In genomic region chr1:110087812-110088738, GRCh38 we compare ENCODE assay signal across 8 cellular contexts. TPM values are rescaled to one million over a fixed set of nuclear protein-coding genes. Genes with fewer than 3 reads are reported as not detected.
DNase-seq lines count a peak whose midpoint lies in the region; ATAC-seq, FAIRE-seq and TF ChIP-seq lines count a peak whose summit lies in the region.

No MANE protein-coding gene starts in this region.

- H3K9me2 ChIP-seq in Karpas-422 (replicated peaks; ENCODE audit: insufficient read depth, low read length) (no peaks in the 10 kb centered on the region), hepatocyte (replicated peaks; ENCODE audit: insufficient read depth) (no peaks in the 10 kb centered on the region)

- DNase-seq in CD4-positive, CD25-positive, alpha-beta regulatory T cell = peak in 2 of 3 donors; percentile 42 to 61
- DNase-seq in Karpas-422 (peak; percentile 90), RCC 7860 (ENCODE audit: low spot score) (peak; percentile 47), ascending aorta (ENCODE audit: low spot score in 2 of 2) (no peak), hepatocyte (ENCODE audit: low spot score) (peak; percentile 76)
- peak; percentile 46 to 59 for DNase-seq in stimulated activated CD4-positive, alpha-beta T cell treated with anti-CD3 and anti-CD28 coated beads, Interleukin-2, amount 100 ng/mL, for 24 hours

- H3K4me1 ChIP-seq in CD4-positive, CD25-positive, alpha-beta regulatory T cell (ENCODE audit: control insufficient read depth, insufficient read depth, low read length, poor library complexity, severe bottlenecking) = peaks cover 17% of the 10 kb centered on the region
- H3K4me1 ChIP-seq in Karpas-422 (ENCODE audit: low read length) (peaks cover 96% of the 10 kb centered on the region), ascending aorta (no peaks in the 10 kb centered on the region), hepatocyte (ENCODE audit: insufficient read depth) (peaks cover 18% of the 10 kb centered on the region)

- no peak overlapping the region for H3K27ac ChIP-seq in CD4-positive, CD25-positive, alpha-beta regulatory T cell (ENCODE audit: insufficient read depth, low read length, poor library complexity, severe bottlenecking)
- H3K27ac ChIP-seq in Karpas-422 (ENCODE audit: low read length) (peak overlapping the region; percentile 87), ascending aorta (no peak overlapping the region), hepatocyte (no peak overlapping the region)

- H4K20me1 ChIP-seq in Karpas-422 (ENCODE audit: insufficient read depth, low read depth, low read length) = no peaks in the 10 kb centered on the region
- no peaks in the 10 kb centered on the region for H4K20me1 ChIP-seq in hepatocyte (ENCODE audit: insufficient read depth, poor library complexity, severe bottlenecking)

- intact Hi-C loops in ascending aorta (cut with DNase I) = loop anchor here (1.0 to 5.0 kb wide), 2 partner anchors 18 to 99 kb away; no protein-coding TSS in a partner anchor

- peaks cover 28% of the 10 kb centered on the region for H3K27me3 ChIP-seq in CD4-positive, CD25-positive, alpha-beta regulatory T cell (ENCODE audit: control insufficient read depth, insufficient read depth, low read length)
- H3K27me3 ChIP-seq in Karpas-422 (ENCODE audit: low read length) = no peaks in the 10 kb centered on the region
- no peaks in the 10 kb centered on the region for H3K27me3 ChIP-seq in ascending aorta
- peaks cover 54% of the 10 kb centered on the region for H3K27me3 ChIP-seq in hepatocyte

- peak overlapping the region; percentile 58 for H3K9ac ChIP-seq in Karpas-422 (ENCODE audit: low read length)

- H3K36me3 Mint-ChIP-seq in CD4-positive, CD25-positive, alpha-beta regulatory T cell = no peaks in the 10 kb centered on the region

- TF ChIP-seq CTCF in ascending aorta (IDR thresholded peaks at IDR 0.05) = peak; percentile 44 to 68 (median 66)
- peak; percentile 49 for TF ChIP-seq CTCF in hepatocyte (IDR thresholded peaks at IDR 0.05; ENCODE audit: poor library complexity)

- H3K9me3 ChIP-seq in CD4-positive, CD25-positive, alpha-beta regulatory T cell (ENCODE audit: control insufficient read depth in 2 of 2, low read length in 2 of 2) = no peaks in the 10 kb centered on the region
- no peaks in the 10 kb centered on the region for H3K9me3 ChIP-seq in Karpas-422 (ENCODE audit: low read length)
- H3K9me3 ChIP-seq in ascending aorta = no peaks in the 10 kb centered on the region
- no peaks in the 10 kb centered on the region for H3K9me3 ChIP-seq in hepatocyte (ENCODE audit: low read depth)

- H2AFZ ChIP-seq in Karpas-422 (ENCODE audit: low read length) (no peak overlapping the region), hepatocyte (no peak overlapping the region)

- H3K4me3 Mint-ChIP-seq in CD4-positive, CD25-positive, alpha-beta regulatory T cell = peak overlapping the region in 1 of 4 donors; percentile 10

- peak overlapping the region; percentile 27 for H3K4me2 ChIP-seq in Karpas-422 (ENCODE audit: low read depth, low read length, poor library complexity, severe bottlenecking)
- H3K4me2 ChIP-seq in hepatocyte = no peak overlapping the region

- peaks cover 80% of the 10 kb centered on the region for H3K27me3 Mint-ChIP-seq in CD4-positive, CD25-positive, alpha-beta regulatory T cell

- ATAC-seq in CD4-positive, CD25-positive, alpha-beta regulatory T cell (ENCODE audit: low read depth in 2 of 2) = peak; percentile 59 to 60
- ATAC-seq in GM19035 (IDR thresholded peaks at IDR 0.05; ENCODE audit: unreplicated experiment) (peak; percentile 65), GM19455 (IDR thresholded peaks at IDR 0.05; ENCODE audit: unreplicated experiment) (no peak)

- no peak overlapping the region for H3K4me3 ChIP-seq in CD4-positive, CD25-positive, alpha-beta regulatory T cell (ENCODE audit: low read depth, low read length)
- H3K4me3 ChIP-seq in Karpas-422 (ENCODE audit: low read length) (no peak overlapping the region), ascending aorta (no peak overlapping the region), hepatocyte (no peak overlapping the region)

- H3K36me3 ChIP-seq in CD4-positive, CD25-positive, alpha-beta regulatory T cell (ENCODE audit: control insufficient read depth, insufficient read depth, low read length) = no peaks in the 10 kb centered on the region
- H3K36me3 ChIP-seq in Karpas-422 (ENCODE audit: insufficient read depth, low read length) (no peaks in the 10 kb centered on the region), ascending aorta (no peaks in the 10 kb centered on the region), hepatocyte (replicated peaks; ENCODE audit: insufficient read depth, low read depth) (no peaks in the 10 kb centered on the region)

- peaks cover 5 to 13% (median 8%) of the 10 kb centered on the region in 4 donors for H3K4me1 Mint-ChIP-seq in CD4-positive, CD25-positive, alpha-beta regulatory T cell

- FAIRE-seq in RCC 7860 (lab: Jason Lieb, UNC) = no peak

- peaks cover 0 to 5% (median 0%) of the 10 kb centered on the region in 7 donors for H3K9me3 Mint-ChIP-seq in CD4-positive, CD25-positive, alpha-beta regulatory T cell

- H3K79me2 ChIP-seq in Karpas-422 (ENCODE audit: low read length) (no peaks in the 10 kb centered on the region), hepatocyte (no peaks in the 10 kb centered on the region)

- H3K27ac Mint-ChIP-seq in CD4-positive, CD25-positive, alpha-beta regulatory T cell = no peak overlapping the region

- 66% methylated on average over 15 of the region's 15 CpGs for WGBS in hepatocyte (ENCODE audit: low lambda C conversion rate, missing lambda C conversion rate)

RNA-seq across cellular contexts. Expression of gene ALX3, which starts 17.6 kb away (rescaled TPM):
- not detected for total RNA-seq in CD4-positive, CD25-positive, alpha-beta regulatory T cell
- not detected for polyA plus RNA-seq in CD4-positive, CD25-positive, alpha-beta regulatory T cell
- not detected in 2 replicates for total RNA-seq in Karpas-422 (2014; rRNA removed; shearing (Covaris generic); ENCODE audit: low replicate concordance)
- total RNA-seq in ascending aorta = not detected
- 0.27 and 1.6 TPM in 2 replicates for total RNA-seq in hepatocyte
- polyA plus RNA-seq in hepatocyte = 0.36 and 0.92 TPM in 2 replicates

RNA-seq across cellular contexts. Expression of gene UBL4B, which starts 24.2 kb away (rescaled TPM):
- total RNA-seq in CD4-positive, CD25-positive, alpha-beta regulatory T cell = not detected
- not detected for polyA plus RNA-seq in CD4-positive, CD25-positive, alpha-beta regulatory T cell
- 0.19 and 0.47 TPM in 2 replicates for total RNA-seq in Karpas-422 (2014; rRNA removed; shearing (Covaris generic); ENCODE audit: low replicate concordance)
- total RNA-seq in ascending aorta (not detected), hepatocyte (not detected in 2 replicates)
- polyA plus RNA-seq in hepatocyte = not detected in 2 replicates

RNA-seq across cellular contexts. Expression of gene STRIP1, which starts 53.7 kb away (rescaled TPM):
- total RNA-seq in CD4-positive, CD25-positive, alpha-beta regulatory T cell = 83.3 TPM
- 10 to 100 TPM; 22.5 to 32.3 (median 25.7) TPM for polyA plus RNA-seq in CD4-positive, CD25-positive, alpha-beta regulatory T cell
- 35.3 and 53.8 TPM in 2 replicates for total RNA-seq in Karpas-422 (2014; rRNA removed; shearing (Covaris generic); ENCODE audit: low replicate concordance)
- total RNA-seq in ascending aorta = 20.0 TPM
- total RNA-seq in hepatocyte = 44.6 and 49.0 TPM in 2 replicates
- 29.1 and 38.0 TPM in 2 replicates for polyA plus RNA-seq in hepatocyte

Comparison
In these comparisons a context has a peak if more than half of its experiments do, and no peak if none do; other contexts are left out.
1. DNase-seq: peak in CD4-positive, CD25-positive, alpha-beta regulatory T cell (2 of 3), Karpas-422 (single experiment), RCC 7860 (single experiment), hepatocyte (single experiment) and stimulated activated CD4-positive, alpha-beta T cell treated with anti-CD3 and anti-CD28 coated beads, Interleukin-2, amount 100 ng/mL, for 24 hours (2 of 2); none in ascending aorta (0 of 2).